8 cellular contexts compared by ENCODE assay signal in genomic region chr5:36607114-36607561, GRCh38. TPM values are rescaled to one million over a fixed set of nuclear protein-coding genes. Genes with fewer than 3 reads are reported as not detected.
A peak's percentile ranks its signal among the peaks of the same experiment; 100 is the strongest.
DNase-seq lines count a peak whose midpoint lies in the region; ATAC-seq, FAIRE-seq and TF ChIP-seq lines count a peak whose summit lies in the region.

No MANE protein-coding gene starts in this region.

- peak; percentile 33 for DNase-seq in GM04503 (ENCODE audit: low read depth)
- peak; percentile 30 for DNase-seq in NCI-H2227 (lab: John Stamatoyannopoulos, UW; ENCODE audit: unreplicated experiment)
- DNase-seq in caudate nucleus (lab: John Stamatoyannopoulos, UW), result peak in 25 of 61 donors; percentile 12 to 56 (median 29)
- peak; percentile 43 for DNase-seq in kidney
- peak; percentile 88 for DNase-seq in superior temporal gyrus (ENCODE audit: extremely low spot score)

- peak overlapping the region; percentile 68 to 75 for H3K4me3 ChIP-seq in kidney (ENCODE audit: low read length in 2 of 2)

- no peak for TF ChIP-seq CTCF in kidney (IDR thresholded peaks at IDR 0.05; ENCODE audit: borderline replicate concordance, extremely low read depth, insufficient read depth)

- no peaks in the 10 kb centered on the region for H3K9me3 ChIP-seq in kidney (ENCODE audit: control insufficient read depth in 1 of 2, low read length in 2 of 2)

- no peak for FAIRE-seq in kidney (lab: Jason Lieb, UNC)

- H3K9ac ChIP-seq in kidney (ENCODE audit: low read length in 2 of 2), result peak overlapping the region in 1 of 2 donors; percentile 22

- no peaks in the 10 kb centered on the region for H3K4me1 ChIP-seq in kidney (ENCODE audit: control insufficient read depth in 1 of 2, insufficient read depth in 1 of 2, low read depth in 1 of 2, low read length in 2 of 2)

- intact Hi-C loops in kidney (cut with DNase I), result no loop called here

- ATAC-seq in GM18858 (IDR thresholded peaks at IDR 0.05; ENCODE audit: unreplicated experiment) (no peak), HG03135 (IDR thresholded peaks at IDR 0.05; ENCODE audit: unreplicated experiment) (no peak), GM18873 (IDR thresholded peaks at IDR 0.05; ENCODE audit: low FRiP score, unreplicated experiment) (no peak)

- H3K36me3 ChIP-seq in kidney (ENCODE audit: control insufficient read depth in 1 of 2, insufficient read depth in 2 of 2, low read length in 2 of 2), result no peaks in the 10 kb centered on the region

- peak overlapping the region; percentile 98 for H3K27ac ChIP-seq in caudate nucleus (ENCODE audit: low read depth, low read length)
- no peak overlapping the region for H3K27ac ChIP-seq in kidney (ENCODE audit: low read depth in 2 of 2, low read length in 2 of 2)

RNA-seq across cellular contexts. Expression of gene SLC1A3, which starts 0.7 kb away (rescaled TPM):
- 27.8 TPM for total RNA-seq in kidney
- 1.1 TPM for polyA plus RNA-seq in kidney (ENCODE audit: insufficient read depth, low read depth, low replicate concordance)
